18 cellular contexts compared by ENCODE assay signal in genomic region chr17:7740481-7741001, GRCh38. TPM values are rescaled to one million over a fixed set of nuclear protein-coding genes. Genes with fewer than 3 reads are reported as not detected.
A peak's percentile ranks its signal among the peaks of the same experiment; 100 is the strongest.
DNase-seq lines count a peak whose midpoint lies in the region; FAIRE-seq lines count a peak whose summit lies in the region.
"Had no signal": no experiment of that assay in that cellular context is flagged by ENCODE, and none has a peak within 500 bp of the region (broad histone marks: within the 10 kb centered on the region; RNA-seq: fewer than 3 reads in every experiment).

No MANE protein-coding gene starts in this region.

- H3K4me2 ChIP-seq in skeletal muscle satellite cell (ENCODE audit: low read length) = peak overlapping the region; percentile 11

- no peak for FAIRE-seq in frontal cortex (lab: Jason Lieb, UNC)
- FAIRE-seq: bronchial epithelial cell, RCC 7860 had no signal

- peaks cover 2% of the 10 kb centered on the region for H3K4me1 ChIP-seq in skeletal muscle satellite cell (ENCODE audit: control insufficient read depth, insufficient read depth, low read length)
- H3K4me1 ChIP-seq: prostate gland had no signal

- no peak overlapping the region for H3K9ac ChIP-seq in skeletal muscle satellite cell (ENCODE audit: low read depth, low read length)

- no peaks in the 10 kb centered on the region for H3K36me3 ChIP-seq in skeletal muscle satellite cell (ENCODE audit: insufficient read depth, low read length)
- H3K36me3 ChIP-seq: left lung, prostate gland had no signal

- H3K4me3 ChIP-seq in skeletal muscle satellite cell (ENCODE audit: low read length) = no peak overlapping the region
- H3K4me3 ChIP-seq: left lung, prostate gland had no signal

- DNase-seq in NCI-H146 (lab: John Stamatoyannopoulos, UW) (peak; percentile 37), NCI-H146 treated with DMSO at 0.1 percent for 48 hours (lab: John Stamatoyannopoulos, UW; ENCODE audit: unreplicated experiment) (no peak), NCI-H1092 treated with DMSO at 0.1 percent for 48 hours (lab: John Stamatoyannopoulos, UW) (peak; percentile 56), UCSD-AML1 (lab: John Stamatoyannopoulos, UW; ENCODE audit: unreplicated experiment) (peak; percentile 40), T-helper 9 cell (no peak), activated gamma-delta T cell (lab: John Stamatoyannopoulos, UW) (no peak), frontal cortex (ENCODE audit: low spot score in 2 of 2) (no peak)
- DNase-seq: activated CD8-positive, alpha-beta memory T cell treated with anti-CD3 and anti-CD28 coated beads, Interleukin-2, amount 50 U/mL, for 48 hours; Calu3; effector CD4-positive, alpha-beta T cell; left lung; NCI-H510A treated with DMSO at 0.1 percent for 48 hours; T-helper 1 cell had no signal

- H3K9me3 ChIP-seq in skeletal muscle satellite cell (replicated peaks; ENCODE audit: low read length) = no peaks in the 10 kb centered on the region
- H3K9me3 ChIP-seq: left lung, prostate gland had no signal

- peaks cover 42% of the 10 kb centered on the region for H3K27me3 ChIP-seq in skeletal muscle satellite cell (ENCODE audit: control insufficient read depth, insufficient read depth, low read length)

RNA-seq across cellular contexts. Expression of gene DNAH2, which starts 23.0 kb away (rescaled TPM):
- under 0.01 TPM in 2 replicates for total RNA-seq in skeletal muscle satellite cell (2012; rRNA removed)
- 1.2 TPM for total RNA-seq in frontal cortex

RNA-seq across cellular contexts. Expression of gene EFNB3, which starts 35.5 kb away (rescaled TPM):
- 0.44 and 0.76 TPM in 2 replicates for total RNA-seq in skeletal muscle satellite cell (2012; rRNA removed)
- 17.5 TPM for total RNA-seq in frontal cortex
- total RNA-seq: activated naive CD4-positive, alpha-beta T cell treated with anti-CD3 and anti-CD28 coated beads, Interleukin-2, amount 50 U/mL, for 72 hours had no signal

RNA-seq across cellular contexts. Expression of gene WRAP53, which starts 52.3 kb away (rescaled TPM):
- 7.1 and 10.3 TPM in 2 replicates for total RNA-seq in skeletal muscle satellite cell (2012; rRNA removed)
- 11.8 TPM for total RNA-seq in frontal cortex

RNA-seq across cellular contexts. Expression of gene TP53, which starts 53.3 kb away (rescaled TPM):
- total RNA-seq in skeletal muscle satellite cell (2012; rRNA removed) = 21.2 and 21.5 TPM in 2 replicates
- total RNA-seq in frontal cortex = 6.9 TPM

Comparison
In these comparisons a context has a peak if more than half of its experiments do, and no peak if none do; other contexts are left out.
1. DNase-seq: peak in NCI-H146 (single experiment), NCI-H1092 treated with DMSO at 0.1 percent for 48 hours (single experiment) and UCSD-AML1 (single experiment); none in NCI-H146 treated with DMSO at 0.1 percent for 48 hours (single experiment), T-helper 9 cell (single experiment), activated gamma-delta T cell (single experiment) and frontal cortex (0 of 2).